In the genomic region with DNA sequence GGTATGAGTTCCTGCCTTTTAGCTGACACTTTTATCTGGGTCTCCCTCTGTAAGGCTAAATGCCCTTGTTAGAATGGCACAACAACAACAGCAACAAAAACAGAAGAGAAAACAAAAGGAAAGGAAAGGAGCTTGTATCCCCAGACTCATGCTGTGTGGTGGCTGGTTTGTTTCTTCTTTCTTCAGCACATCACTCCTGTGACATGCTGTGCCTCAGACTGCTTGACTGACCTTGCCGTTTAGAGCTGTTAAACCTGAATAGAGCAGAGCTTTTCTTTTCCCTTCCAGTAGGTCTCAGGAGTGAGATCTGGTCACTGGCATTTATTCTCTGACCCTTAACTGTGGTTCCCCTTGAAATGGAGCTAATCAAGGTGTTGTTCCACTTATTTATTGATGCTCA, we compare ENCODE assay signal across 19 cellular contexts. TPM values are rescaled to one million over a fixed set of nuclear protein-coding genes. Genes with fewer than 3 reads are reported as not detected.
DNase-seq lines count a peak whose midpoint lies in the region; ATAC-seq and TF ChIP-seq lines count a peak whose summit lies in the region.
"Had no signal": no experiment of that assay in that cellular context is flagged by ENCODE, and none has a peak within 500 bp of the region (broad histone marks: within the 10 kb centered on the region; RNA-seq: fewer than 3 reads in every experiment).

No MANE protein-coding gene starts in this region.

- H3K27ac Mint-ChIP-seq in WTC11: peak overlapping the region; percentile 85
- H3K27ac Mint-ChIP-seq: CD4-positive, alpha-beta T cell had no signal

- no peak overlapping the region for H3K4me3 Mint-ChIP-seq in WTC11
- H3K4me3 Mint-ChIP-seq: CD4-positive, alpha-beta T cell had no signal

- peaks cover 9% of the 10 kb centered on the region for H3K9me3 Mint-ChIP-seq in WTC11
- H3K9me3 Mint-ChIP-seq: CD4-positive, alpha-beta T cell had no signal

- ATAC-seq in WTC11 (peak; percentile 99), left lung (no peak)

- DNase-seq in NCI-H82 (lab: John Stamatoyannopoulos, UW) (peak; percentile 22), NCI-H82 treated with DMSO at 0.1 percent for 48 hours (lab: John Stamatoyannopoulos, UW; ENCODE audit: unreplicated experiment) (no peak), WTC11 (ENCODE audit: low spot score) (peak; percentile 17), iPS-NIHi11 (ENCODE audit: low spot score) (peak; percentile 30), retina (peak; percentile 39), GM20000 (ENCODE audit: low spot score) (no peak), left lung (no peak), COR-L47 (lab: John Stamatoyannopoulos, UW) (no peak)
- DNase-seq: CD4-positive, alpha-beta T cell; EL; MV-4-11; NCI-H187 treated with DMSO at 0.1 percent for 48 hours; NCI-H524 treated with DMSO at 0.1 percent for 48 hours; NK-92 treated with Interleukin-12 subunit alpha and Interleukin-12 subunit beta, amount 100 ng/mL, for 24 hours; Right ventricle myocardium superior; SK-N-SH had no signal

- H3K9me3 ChIP-seq in left lung: no peaks in the 10 kb centered on the region
- H3K9me3 ChIP-seq: SK-N-SH had no signal

- POLR2A ChIA-PET in WTC11 (lab: Charles Lee): no interaction called here

- CTCF ChIA-PET in WTC11 (lab: Charles Lee): interaction anchor here (0.8 to 1.5 kb wide), 5 partner anchors 17 to 120 kb away, joined by 3 to 10 read pairs (median 3); partner anchors contain the start of gene GALNT13

- H3K4me1 Mint-ChIP-seq in WTC11: peaks cover 24% of the 10 kb centered on the region

- intact Hi-C loops in left lung (cut with DNase I): no loop called here

- H3K27ac ChIP-seq in left lung: no peak overlapping the region
- H3K27ac ChIP-seq: KMS-11 had no signal

- H3K36me3 ChIP-seq in left lung: no peaks in the 10 kb centered on the region

- no peaks in the 10 kb centered on the region for H3K27me3 Mint-ChIP-seq in WTC11 (ENCODE audit: low read depth)
- H3K27me3 Mint-ChIP-seq: CD4-positive, alpha-beta T cell had no signal

- no peak for TF ChIP-seq CTCF in WTC11 (IDR thresholded peaks at IDR 0.05)
- no peak for TF ChIP-seq CTCF in GM20000 (IDR thresholded peaks at IDR 0.05; ENCODE audit: extremely low read depth, missing control alignments)
- no peak for TF ChIP-seq CTCF in left lung (IDR thresholded peaks at IDR 0.05)

- H3K4me1 ChIP-seq in left lung: no peaks in the 10 kb centered on the region

- no peaks in the 10 kb centered on the region for H3K27me3 ChIP-seq in left lung

- H3K36me3 Mint-ChIP-seq in WTC11: peaks cover 2% of the 10 kb centered on the region; the same call in 1 of the 2 replicates

- no peak overlapping the region for H3K4me3 ChIP-seq in left lung

TF ChIP-seq in WTC11, 78 proteins besides CTCF, POLR2A, EP300 and RAD21:
- no peak for TF ChIP-seq JUN (CRISPR knock-in tag; IDR thresholded peaks at IDR 0.05)
- peak; percentile 45; the same call in 1 of the 2 replicates for TF ChIP-seq FOXP4 (CRISPR knock-in tag; IDR thresholded peaks at IDR 0.05)
- TF ChIP-seq ARID4B (CRISPR knock-in tag; IDR thresholded peaks at IDR 0.05; ENCODE audit: borderline replicate concordance): no peak

RNA-seq across cellular contexts. Expression of gene GALNT13, which starts 18.9 kb away (rescaled TPM):
- total RNA-seq in WTC11 (2021) (8.5 to 9.9 TPM (median 8.8 TPM) in 3 replicates), left lung (1 to 10 TPM; 1.1 to 2.0 TPM)
- total RNA-seq: CD4-positive, alpha-beta T cell; HT-29; OCI-LY7; Right ventricle myocardium superior had no signal

Comparison
In these comparisons a context has a peak if more than half of its experiments do, and no peak if none do; other contexts are left out.
1. DNase-seq: peak in NCI-H82 (single experiment), WTC11 (single experiment), iPS-NIHi11 (single experiment) and retina (single experiment); none in NCI-H82 treated with DMSO at 0.1 percent for 48 hours (single experiment), GM20000 (single experiment), left lung (0 of 2) and COR-L47 (single experiment).